ENCODE assay signal across 24 cellular contexts in the genomic region with DNA sequence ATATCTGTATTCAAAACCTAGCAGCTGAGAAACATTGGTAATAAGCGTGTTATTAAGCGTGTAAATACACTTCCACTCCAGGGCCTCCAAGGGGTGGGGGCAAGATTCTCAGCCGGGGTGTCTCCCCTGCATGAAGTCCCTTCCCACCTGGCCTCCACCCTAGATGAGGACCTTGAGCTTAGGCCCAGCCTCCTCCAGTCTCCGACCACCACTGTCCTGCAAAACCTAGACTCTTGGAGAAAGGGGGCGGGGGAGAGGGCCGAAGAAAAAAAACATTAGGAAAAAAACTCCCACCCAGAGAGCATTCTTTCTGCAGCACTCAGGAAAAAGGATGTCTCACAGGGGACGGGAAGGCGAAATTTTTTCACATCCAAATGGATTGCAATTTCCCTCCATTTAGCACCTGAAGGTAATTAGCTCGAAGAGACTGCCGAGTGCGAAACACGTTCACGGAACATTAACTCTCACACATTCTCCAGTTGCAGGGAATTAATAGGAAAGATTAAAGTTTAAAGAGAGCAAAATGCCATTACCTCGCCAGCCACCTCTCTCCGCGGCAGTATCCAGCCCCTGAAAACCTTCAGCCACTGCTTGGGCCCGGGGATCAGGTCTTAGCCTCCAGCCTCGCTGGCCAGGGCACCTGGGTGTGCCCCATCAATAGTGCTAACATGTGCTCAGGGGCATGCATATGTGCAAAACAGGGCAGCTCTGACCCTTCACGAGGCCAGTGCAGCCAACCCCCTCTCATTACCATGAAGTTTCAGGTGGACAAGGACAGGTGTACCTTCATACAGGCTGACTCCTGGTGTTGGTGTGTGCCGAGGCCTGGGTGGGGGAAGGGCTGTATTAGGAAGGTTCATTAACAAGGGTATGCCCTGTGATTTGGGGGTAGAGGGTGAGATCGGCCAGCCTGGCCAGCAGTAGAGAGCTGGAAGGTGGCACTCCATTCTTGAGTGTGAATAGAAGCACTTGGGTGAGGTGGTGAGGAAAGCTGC.
"Had no signal": no experiment of that assay in that cellular context is flagged by ENCODE, and none has a peak within 500 bp of the region (broad histone marks: within the 10 kb centered on the region; RNA-seq: fewer than 3 reads in every experiment).

No MANE protein-coding gene starts in this region.

- H3K4me1 Mint-ChIP-seq: activated CD4-positive, alpha-beta T cell treated with anti-CD3 and anti-CD28 coated beads, Interleukin-2, amount 10 ng/mL, durations not matched to agents 7 days and 5 days; activated naive CD4-positive, alpha-beta T cell treated with anti-CD3 and anti-CD28 coated beads, Interleukin-2, amount 10 ng/mL, durations not matched to agents 7 days and 5 days; activated naive CD8-positive, alpha-beta T cell treated with anti-CD3 and anti-CD28 coated beads, Interleukin-2, amount 10 ng/mL, durations not matched to agents 7 days and 5 days; immature natural killer cell; naive B cell had no signal

- H3K9me3 Mint-ChIP-seq: activated CD4-positive, alpha-beta T cell treated with anti-CD3 and anti-CD28 coated beads, Interleukin-2, amount 10 ng/mL, durations not matched to agents 7 days and 5 days; activated naive CD4-positive, alpha-beta T cell treated with anti-CD3 and anti-CD28 coated beads, Interleukin-2, amount 10 ng/mL, durations not matched to agents 7 days and 5 days; activated naive CD8-positive, alpha-beta T cell treated with anti-CD3 and anti-CD28 coated beads, Interleukin-2, amount 10 ng/mL, durations not matched to agents 7 days and 5 days; activated T-cell treated with anti-CD3 and anti-CD28 coated beads, Interleukin-2, amount 50 U/mL, for 24 hours; endodermal cell; immature natural killer cell; WTC11 had no signal

- ATAC-seq: activated CD8-positive, alpha-beta T cell treated with anti-CD3 and anti-CD28 coated beads, Interleukin-2, amount 10 ng/mL, durations not matched to agents 7 days and 5 days; esophagus mucosa; foreskin keratinocyte; heart left ventricle; left lung; pancreas; WTC11 had no signal

- DNase-seq: activated CD4-positive, alpha-beta T cell treated with anti-CD3 and anti-CD28 coated beads for 1 hour; activated CD4-positive, alpha-beta T cell treated with anti-CD3 and anti-CD28 coated beads, Interleukin-2, amount 10 ng/mL, durations not matched to agents 7 days and 5 days; activated CD8-positive, alpha-beta T cell treated with anti-CD3 and anti-CD28 coated beads, Interleukin-2, amount 10 ng/mL, durations not matched to agents 7 days and 5 days; activated gamma-delta T cell; activated naive CD4-positive, alpha-beta T cell treated with anti-CD3 and anti-CD28 coated beads, Interleukin-2, amount 10 ng/mL, durations not matched to agents 7 days and 5 days; activated naive CD8-positive, alpha-beta T cell treated with anti-CD3 and anti-CD28 coated beads, Interleukin-2, amount 10 ng/mL, durations not matched to agents 7 days and 5 days; activated T-cell treated with anti-CD3 and anti-CD28 coated beads, Interleukin-2, amount 50 U/mL, for 24 hours; brain microvascular endothelial cell; caudate nucleus; endodermal cell; foreskin keratinocyte; heart left ventricle; hypothalamus; immature natural killer cell; kidney; left lung; naive B cell; pancreas; spleen; stimulated activated naive CD4-positive, alpha-beta T cell; T-helper 2 cell; tibial artery had no signal

- H3K27ac Mint-ChIP-seq: activated CD4-positive, alpha-beta T cell treated with anti-CD3 and anti-CD28 coated beads, Interleukin-2, amount 10 ng/mL, durations not matched to agents 7 days and 5 days; activated CD8-positive, alpha-beta T cell treated with anti-CD3 and anti-CD28 coated beads, Interleukin-2, amount 10 ng/mL, durations not matched to agents 7 days and 5 days; activated naive CD4-positive, alpha-beta T cell treated with anti-CD3 and anti-CD28 coated beads, Interleukin-2, amount 10 ng/mL, durations not matched to agents 7 days and 5 days; activated naive CD8-positive, alpha-beta T cell treated with anti-CD3 and anti-CD28 coated beads, Interleukin-2, amount 10 ng/mL, durations not matched to agents 7 days and 5 days; activated T-cell treated with anti-CD3 and anti-CD28 coated beads, Interleukin-2, amount 50 U/mL, for 24 hours; endodermal cell; immature natural killer cell; naive B cell; WTC11 had no signal

- H3K36me3 Mint-ChIP-seq: activated naive CD4-positive, alpha-beta T cell treated with anti-CD3 and anti-CD28 coated beads, Interleukin-2, amount 10 ng/mL, durations not matched to agents 7 days and 5 days; activated naive CD8-positive, alpha-beta T cell treated with anti-CD3 and anti-CD28 coated beads, Interleukin-2, amount 10 ng/mL, durations not matched to agents 7 days and 5 days; immature natural killer cell; naive B cell; WTC11 had no signal

- H3K4me3 Mint-ChIP-seq: activated CD4-positive, alpha-beta T cell treated with anti-CD3 and anti-CD28 coated beads, Interleukin-2, amount 10 ng/mL, durations not matched to agents 7 days and 5 days; activated CD8-positive, alpha-beta T cell treated with anti-CD3 and anti-CD28 coated beads, Interleukin-2, amount 10 ng/mL, durations not matched to agents 7 days and 5 days; activated naive CD4-positive, alpha-beta T cell treated with anti-CD3 and anti-CD28 coated beads, Interleukin-2, amount 10 ng/mL, durations not matched to agents 7 days and 5 days; activated naive CD8-positive, alpha-beta T cell treated with anti-CD3 and anti-CD28 coated beads, Interleukin-2, amount 10 ng/mL, durations not matched to agents 7 days and 5 days; activated T-cell treated with anti-CD3 and anti-CD28 coated beads, Interleukin-2, amount 50 U/mL, for 24 hours; endodermal cell; immature natural killer cell; naive B cell; WTC11 had no signal
